ENCODE assay signal across 18 cellular contexts in genomic region chr3:25581335-25581734, GRCh38.
"Had no signal": no experiment of that assay in that cellular context is flagged by ENCODE, and none has a peak within 500 bp of the region (broad histone marks: within the 10 kb centered on the region; RNA-seq: fewer than 3 reads in every experiment).

No MANE protein-coding gene starts in this region.

- H3K4me3 ChIP-seq: ascending aorta, upper lobe of right lung had no signal

- H3K9me3 ChIP-seq: ascending aorta, neutrophil, upper lobe of right lung had no signal

- H3K27me3 ChIP-seq: ascending aorta, neutrophil, upper lobe of right lung had no signal

- H3K27ac Mint-ChIP-seq: activated naive CD4-positive, alpha-beta T cell treated with anti-CD3 and anti-CD28 coated beads, Interleukin-2, amount 10 ng/mL, durations not matched to agents 7 days and 5 days; memory B cell; naive thymus-derived CD8-positive, alpha-beta T cell; T-cell had no signal

- H3K4me1 ChIP-seq: ascending aorta, upper lobe of right lung had no signal

- H3K4me1 Mint-ChIP-seq: activated naive CD4-positive, alpha-beta T cell treated with anti-CD3 and anti-CD28 coated beads, Interleukin-2, amount 10 ng/mL, durations not matched to agents 7 days and 5 days; memory B cell; naive thymus-derived CD8-positive, alpha-beta T cell; T-cell had no signal

- H3K4me3 Mint-ChIP-seq: activated naive CD4-positive, alpha-beta T cell treated with anti-CD3 and anti-CD28 coated beads, Interleukin-2, amount 10 ng/mL, durations not matched to agents 7 days and 5 days; activated T-cell treated with anti-CD3 and anti-CD28 coated beads, Interleukin-2, amount 50 U/mL, for 4 hours; memory B cell; naive thymus-derived CD8-positive, alpha-beta T cell; T-cell had no signal

- H3K27ac ChIP-seq: ascending aorta, neutrophil, upper lobe of right lung had no signal

- H3K27me3 Mint-ChIP-seq: activated naive CD4-positive, alpha-beta T cell treated with anti-CD3 and anti-CD28 coated beads, Interleukin-2, amount 10 ng/mL, durations not matched to agents 7 days and 5 days had no signal

- H3K36me3 ChIP-seq: neutrophil, upper lobe of right lung had no signal

- H3K36me3 Mint-ChIP-seq: activated naive CD4-positive, alpha-beta T cell treated with anti-CD3 and anti-CD28 coated beads, Interleukin-2, amount 10 ng/mL, durations not matched to agents 7 days and 5 days; memory B cell; naive thymus-derived CD8-positive, alpha-beta T cell; T-cell had no signal

- H3K9me3 Mint-ChIP-seq: activated naive CD4-positive, alpha-beta T cell treated with anti-CD3 and anti-CD28 coated beads, Interleukin-2, amount 10 ng/mL, durations not matched to agents 7 days and 5 days; activated T-cell treated with anti-CD3 and anti-CD28 coated beads, Interleukin-2, amount 50 U/mL, for 4 hours; memory B cell; naive thymus-derived CD8-positive, alpha-beta T cell; T-cell had no signal

- DNase-seq: activated CD4-positive, alpha-beta T cell treated with anti-CD3 and anti-CD28 coated beads, Interleukin-2, amount 50 U/mL, for 1 hour; activated CD8-positive, alpha-beta memory T cell treated with anti-CD3 and anti-CD28 coated beads, Interleukin-2, amount 50 U/mL, for 4 hours; activated effector memory CD4-positive, alpha-beta T cell treated with Interleukin-2 at 50 U/mL for 16 hours; activated naive CD4-positive, alpha-beta T cell treated with anti-CD3 and anti-CD28 coated beads, Interleukin-2, amount 10 ng/mL, durations not matched to agents 7 days and 5 days; activated T-cell treated with anti-CD3 and anti-CD28 coated beads, Interleukin-2, amount 50 U/mL, for 4 hours; kidney glomerular epithelial cell; left ventricle myocardium superior; naive thymus-derived CD8-positive, alpha-beta T cell; posterior cingulate gyrus; stimulated activated CD8-positive, alpha-beta memory T cell treated with anti-CD3 and anti-CD28 coated beads, Interleukin-4, amount 100 ng/mL, for 48 hours; stimulated activated naive CD4-positive, alpha-beta T cell; T-cell; T1000; upper lobe of right lung had no signal

- ATAC-seq: activated CD4-positive, CD25-positive, alpha-beta regulatory T cell treated with anti-CD3 and anti-CD28 coated beads, Interleukin-2, amount 50 U/mL, for 24 hours; activated T-cell treated with anti-CD3 and anti-CD28 coated beads, Interleukin-2, amount 50 U/mL, for 4 hours; left ventricle myocardium superior; naive thymus-derived CD8-positive, alpha-beta T cell; T-cell; upper lobe of right lung had no signal
